8 cellular contexts compared by ENCODE assay signal in genomic region chr3:134211797-134212196, GRCh38. TPM values are rescaled to one million over a fixed set of nuclear protein-coding genes. Genes with fewer than 3 reads are reported as not detected.
DNase-seq lines count a peak whose midpoint lies in the region; TF ChIP-seq lines count a peak whose summit lies in the region.

No MANE protein-coding gene starts in this region.

- no peaks in the 10 kb centered on the region for H4K20me1 ChIP-seq in fibroblast of lung (ENCODE audit: control insufficient read depth, extremely low read depth, insufficient read depth, low read length)

- H3K4me1 ChIP-seq in fibroblast of lung (ENCODE audit: control insufficient read depth, extremely low read depth, insufficient read depth, low read length) (peaks cover 2% of the 10 kb centered on the region), parathyroid adenoma (peaks cover 4% of the 10 kb centered on the region)

- H3K4me2 ChIP-seq in fibroblast of lung (ENCODE audit: extremely low read depth, insufficient read depth, low read length) (no peak overlapping the region), parathyroid adenoma (ENCODE audit: low read length) (no peak overlapping the region)

- H3K9me3 ChIP-seq in fibroblast of lung (ENCODE audit: control insufficient read depth, insufficient read depth, low read depth, low read length) (no peaks in the 10 kb centered on the region), parathyroid adenoma (ENCODE audit: control insufficient read depth, low read length) (no peaks in the 10 kb centered on the region)

- H3K4me3 ChIP-seq in fibroblast of lung (replicated peaks in 1 of 4; ENCODE audit: control extremely low read depth in 1 of 4, insufficient read depth in 1 of 4, low read depth in 3 of 4, low read length in 4 of 4) (no peak overlapping the region), parathyroid adenoma (ENCODE audit: low read depth, low read length) (no peak overlapping the region)

- H3K27me3 ChIP-seq in fibroblast of lung (ENCODE audit: control insufficient read depth, insufficient read depth, low read length), result no peaks in the 10 kb centered on the region
- no peaks in the 10 kb centered on the region for H3K27me3 ChIP-seq in parathyroid adenoma (ENCODE audit: control insufficient read depth, insufficient read depth, low read length)

- H2AFZ ChIP-seq in fibroblast of lung (ENCODE audit: low read length) (no peak overlapping the region), parathyroid adenoma (no peak overlapping the region)

- H3K27ac ChIP-seq in fibroblast of lung (ENCODE audit: insufficient read depth, low read length) (no peak overlapping the region), parathyroid adenoma (no peak overlapping the region)

- H3K9ac ChIP-seq in fibroblast of lung (ENCODE audit: insufficient read depth, low read length), result no peak overlapping the region
- H3K9ac ChIP-seq in parathyroid adenoma, result no peak overlapping the region

- TF ChIP-seq CTCF in GM20000 (IDR thresholded peaks at IDR 0.05; ENCODE audit: extremely low read depth, missing control alignments) (peak; percentile 34), fibroblast of lung (conservative IDR thresholded peaks at IDR 0.05 in 1 of 2, IDR thresholded peaks at IDR 0.05 in 1 of 2; ENCODE audit: low read depth in 1 of 2, low read length in 2 of 2) (peak; percentile 60 to 86), parathyroid adenoma (IDR thresholded peaks at IDR 0.05) (peak; percentile 43)

- DNase-seq in GDM1 (lab: John Stamatoyannopoulos, UW) (peak; percentile 55), GM20000 (ENCODE audit: low spot score) (peak; percentile 25), HuH-7 (ENCODE audit: low spot score) (peak; percentile 45), SHP77 (lab: John Stamatoyannopoulos, UW) (peak; percentile 3 to 28), fibroblast of lung (ENCODE audit: low read depth in 2 of 2) (peak; percentile 56 to 75), GF-D8 (lab: John Stamatoyannopoulos, UW) (no peak), activated gamma-delta T cell (lab: John Stamatoyannopoulos, UW) (no peak)

- H3K36me3 ChIP-seq in fibroblast of lung (ENCODE audit: control insufficient read depth, insufficient read depth, low read length) (peaks cover 4% of the 10 kb centered on the region), parathyroid adenoma (ENCODE audit: control insufficient read depth, insufficient read depth, low read length) (no peaks in the 10 kb centered on the region)

- H3K79me2 ChIP-seq in fibroblast of lung (ENCODE audit: control insufficient read depth, insufficient read depth, low read length) (no peaks in the 10 kb centered on the region), parathyroid adenoma (peaks cover 28% of the 10 kb centered on the region)

RNA-seq across cellular contexts. Expression of gene RYK, which starts 38.9 kb away (rescaled TPM):
- 102 and 112 TPM in 2 replicates for total RNA-seq in fibroblast of lung
- polyA plus RNA-seq in fibroblast of lung, result 40.5 and 60.6 TPM in 2 replicates
- 37.6 and 49.6 TPM in 2 replicates for polyA plus RNA-seq in fibroblast of lung (2012)
- polyA minus RNA-seq in fibroblast of lung (ENCODE audit: low replicate concordance), result 31.1 and 42.1 TPM in 2 replicates

Comparison
In these comparisons a context has a peak if more than half of its experiments do, and no peak if none do; other contexts are left out.
1. DNase-seq: peak in GDM1 (single experiment), GM20000 (single experiment), HuH-7 (single experiment), SHP77 (2 of 2) and fibroblast of lung (2 of 2); none in GF-D8 (single experiment) and activated gamma-delta T cell (single experiment).
2. Peak in every context shown above with its lines, with median percentiles within 50 percentile points of each other: CTCF ChIP-seq.